9 cellular contexts compared by ENCODE assay signal in genomic region chr5:75885849-75886596, GRCh38.
DNase-seq lines count a peak whose midpoint lies in the region; ATAC-seq and TF ChIP-seq lines count a peak whose summit lies in the region.
"Had no signal": no experiment of that assay in that cellular context is flagged by ENCODE, and none has a peak within 500 bp of the region (broad histone marks: within the 10 kb centered on the region; RNA-seq: fewer than 3 reads in every experiment).

No MANE protein-coding gene starts in this region.

- H3K9me3 Mint-ChIP-seq in chondrocyte (ENCODE audit: low read depth), result no peaks in the 10 kb centered on the region
- H3K9me3 Mint-ChIP-seq in progenitor cell of endocrine pancreas (ENCODE audit: low read depth), result no peaks in the 10 kb centered on the region

- H3K4me3 Mint-ChIP-seq in chondrocyte (ENCODE audit: unreplicated experiment), result no peak overlapping the region
- no peak overlapping the region for H3K4me3 Mint-ChIP-seq in progenitor cell of endocrine pancreas (ENCODE audit: low read depth)

- DNase-seq in NCI-H1105 treated with DMSO at 0.1 percent for 48 hours (lab: John Stamatoyannopoulos, UW) (peak; percentile 3), NCI-H1105 (lab: John Stamatoyannopoulos, UW) (no peak), NAMALWA (ENCODE audit: low spot score) (peak; percentile 12), chondrocyte (ENCODE audit: low spot score) (no peak), progenitor cell of endocrine pancreas (ENCODE audit: low spot score, unreplicated experiment) (no peak)
- DNase-seq: NCI-H1048 had no signal

- peak; percentile 48 for TF ChIP-seq CTCF in chondrocyte (IDR thresholded peaks at IDR 0.05)
- peak; percentile 39 for TF ChIP-seq CTCF in progenitor cell of endocrine pancreas (IDR thresholded peaks at IDR 0.05; ENCODE audit: unreplicated experiment)

- ATAC-seq in GM18502 (IDR thresholded peaks at IDR 0.05; ENCODE audit: poor library complexity, unreplicated experiment) (no peak), HG03460 (IDR thresholded peaks at IDR 0.05; ENCODE audit: unreplicated experiment) (no peak), GM19452 (IDR thresholded peaks at IDR 0.05; ENCODE audit: unreplicated experiment) (no peak)

- H3K27me3 Mint-ChIP-seq in chondrocyte (ENCODE audit: low read depth) (no peaks in the 10 kb centered on the region), progenitor cell of endocrine pancreas (no peaks in the 10 kb centered on the region)

- H3K27ac Mint-ChIP-seq in chondrocyte (ENCODE audit: unreplicated experiment) (no peak overlapping the region), progenitor cell of endocrine pancreas (no peak overlapping the region)

- H3K36me3 Mint-ChIP-seq in chondrocyte (ENCODE audit: low read depth) (no peaks in the 10 kb centered on the region), progenitor cell of endocrine pancreas (ENCODE audit: insufficient read depth) (no peaks in the 10 kb centered on the region)

- peaks cover 2% of the 10 kb centered on the region for H3K4me1 Mint-ChIP-seq in chondrocyte (ENCODE audit: low read depth)
- no peaks in the 10 kb centered on the region for H3K4me1 Mint-ChIP-seq in progenitor cell of endocrine pancreas (ENCODE audit: low read depth)

Comparison
In these comparisons a context has a peak if more than half of its experiments do, and no peak if none do; other contexts are left out.
1. DNase-seq: peak in NCI-H1105 treated with DMSO at 0.1 percent for 48 hours (single experiment) and NAMALWA (single experiment); none in NCI-H1105 (single experiment), chondrocyte (single experiment) and progenitor cell of endocrine pancreas (single experiment).